Comparison of ENCODE assay signal across 1 cellular context in the genomic region with DNA sequence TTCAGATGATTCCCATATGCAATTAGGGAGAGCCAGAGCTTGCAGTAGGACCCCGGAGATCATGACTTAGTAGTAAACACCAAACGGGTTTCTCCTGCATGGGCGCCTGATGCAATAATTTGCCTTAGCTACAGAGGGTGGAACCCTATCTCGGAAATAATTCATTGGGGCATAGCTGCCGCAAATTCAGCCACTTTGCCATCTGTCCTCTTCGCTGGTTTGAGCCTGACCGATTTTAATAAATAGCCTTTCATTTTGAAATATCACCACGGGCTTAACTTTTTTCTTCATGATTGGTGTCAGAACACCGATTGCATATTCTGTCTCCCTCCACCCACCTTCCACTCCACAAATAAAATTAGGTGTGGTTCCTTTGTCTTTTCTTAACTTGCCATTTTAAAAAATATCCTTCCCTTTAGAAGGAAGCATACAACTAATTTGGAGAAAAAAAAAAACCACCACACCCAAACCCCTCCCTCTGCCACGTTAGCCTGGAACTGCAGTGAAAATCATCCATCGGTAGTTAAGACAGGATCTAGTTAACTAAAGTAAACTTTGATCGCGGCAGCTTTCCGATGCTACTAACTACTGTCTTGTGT.
TF ChIP-seq lines count a peak whose summit lies in the region.

No MANE protein-coding gene starts in this region.

TF ChIP-seq in WTC11, 78 proteins besides CTCF, POLR2A, EP300 and RAD21 (continued from another document):
- TF ChIP-seq, protein P1, sequence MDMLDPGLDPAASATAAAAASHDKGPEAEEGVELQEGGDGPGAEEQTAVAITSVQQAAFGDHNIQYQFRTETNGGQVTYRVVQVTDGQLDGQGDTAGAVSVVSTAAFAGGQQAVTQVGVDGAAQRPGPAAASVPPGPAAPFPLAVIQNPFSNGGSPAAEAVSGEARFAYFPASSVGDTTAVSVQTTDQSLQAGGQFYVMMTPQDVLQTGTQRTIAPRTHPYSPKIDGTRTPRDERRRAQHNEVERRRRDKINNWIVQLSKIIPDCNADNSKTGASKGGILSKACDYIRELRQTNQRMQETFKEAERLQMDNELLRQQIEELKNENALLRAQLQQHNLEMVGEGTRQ (CRISPR knock-in tag; IDR thresholded peaks at IDR 0.05), result no peak
- TF ChIP-seq NFE2L1 (CRISPR knock-in tag; IDR thresholded peaks at IDR 0.05), result no peak
